ENCODE assay signal across 2 cellular contexts in genomic region chr9:121738969-121739368, GRCh38.
TF ChIP-seq lines count a peak whose summit lies in the region.

No MANE protein-coding gene starts in this region.

TF ChIP-seq in HepG2, 621 proteins besides CTCF, POLR2A, EP300 and RAD21 (continues in another document):
- TF ChIP-seq MEF2D (CRISPR knock-in tag; IDR thresholded peaks at IDR 0.05), result 0 out of 2 replicates have a peak, but pooled peaks have one; percentile 29
- TF ChIP-seq GATAD2A (CRISPR knock-in tag; IDR thresholded peaks at IDR 0.05), result no peak
- TF ChIP-seq PREB (CRISPR knock-in tag; IDR thresholded peaks at IDR 0.05), result no peak
- TF ChIP-seq ZNF556 (CRISPR knock-in tag; IDR thresholded peaks at IDR 0.05; ENCODE audit: borderline replicate concordance), result no peak
- no peak for TF ChIP-seq ZFP37 (CRISPR knock-in tag; IDR thresholded peaks at IDR 0.05; ENCODE audit: borderline replicate concordance)
- no peak for TF ChIP-seq ZNF703 (CRISPR knock-in tag; IDR thresholded peaks at IDR 0.05; ENCODE audit: borderline replicate concordance)
- TF ChIP-seq GABPA (IDR thresholded peaks at IDR 0.05; ENCODE audit: low read depth, low read length), result no peak
- TF ChIP-seq GABPA (CRISPR knock-in tag; IDR thresholded peaks at IDR 0.05; ENCODE audit: low read depth), result 0 out of 2 replicates have a peak, but pooled peaks have one; percentile 12
- no peak for TF ChIP-seq ZGPAT (CRISPR knock-in tag; IDR thresholded peaks at IDR 0.05)
- TF ChIP-seq NCOR1 (IDR thresholded peaks at IDR 0.05; ENCODE audit: borderline replicate concordance, low read length), result peak; percentile 35; the same call in 1 of the 2 replicates
- no peak for TF ChIP-seq U2AF2 (IDR thresholded peaks at IDR 0.05; ENCODE audit: low read depth, low read length)
- TF ChIP-seq SOX5 (CRISPR knock-in tag; IDR thresholded peaks at IDR 0.05; ENCODE audit: borderline replicate concordance), result peak; percentile 13; the same call in 1 of the 2 replicates
- 0 out of 2 replicates have a peak, but pooled peaks have one; percentile 33 for TF ChIP-seq POGZ (CRISPR knock-in tag; IDR thresholded peaks at IDR 0.05)
- peak; percentile 59 for TF ChIP-seq ASH2L (IDR thresholded peaks at IDR 0.05; ENCODE audit: insufficient read length, low read depth, low read length)
- no peak for TF ChIP-seq RAD51 (IDR thresholded peaks at IDR 0.05; ENCODE audit: borderline replicate concordance)
- no peak for TF ChIP-seq TAF1 (CRISPR knock-in tag; IDR thresholded peaks at IDR 0.05)
- no peak for TF ChIP-seq ZNF781 (CRISPR knock-in tag; IDR thresholded peaks at IDR 0.05; ENCODE audit: borderline replicate concordance, not compliant biosample characterization)
- 0 out of 2 replicates have a peak, but pooled peaks have one; percentile 16 for TF ChIP-seq FOXA3 (CRISPR knock-in tag; IDR thresholded peaks at IDR 0.05)
- TF ChIP-seq ZMYM2 (CRISPR knock-in tag; IDR thresholded peaks at IDR 0.05), result peak; percentile 35; the same call in 1 of the 2 replicates
- TF ChIP-seq NFKB2 (CRISPR knock-in tag; IDR thresholded peaks at IDR 0.05; ENCODE audit: borderline replicate concordance), result no peak
- TF ChIP-seq ZSCAN20 (CRISPR knock-in tag; IDR thresholded peaks at IDR 0.05; ENCODE audit: borderline replicate concordance), result no peak
- no peak for TF ChIP-seq JARID2 (CRISPR knock-in tag; IDR thresholded peaks at IDR 0.05; ENCODE audit: insufficient replicate concordance)
- TF ChIP-seq GLI4 (CRISPR knock-in tag; IDR thresholded peaks at IDR 0.05; ENCODE audit: borderline replicate concordance), result no peak
- no peak for TF ChIP-seq ARID2 (CRISPR knock-in tag; IDR thresholded peaks at IDR 0.05; ENCODE audit: borderline replicate concordance)
- 0 out of 2 replicates have a peak, but pooled peaks have one; percentile 42 for TF ChIP-seq SNAPC4 (CRISPR knock-in tag; IDR thresholded peaks at IDR 0.05)

TF ChIP-seq in H1, 55 proteins besides CTCF, POLR2A, EP300 and RAD21:
- TF ChIP-seq EZH2 (IDR thresholded peaks at IDR 0.05; ENCODE audit: low read depth, low read length, severe bottlenecking), result no peak
- no peak for TF ChIP-seq TEAD4 (IDR thresholded peaks at IDR 0.05; ENCODE audit: low read depth, low read length)
- no peak for TF ChIP-seq JUND (IDR thresholded peaks at IDR 0.05; ENCODE audit: low read length)
- TF ChIP-seq CBX8 (IDR thresholded peaks at IDR 0.05; ENCODE audit: borderline replicate concordance, low read depth, low read length), result no peak
- TF ChIP-seq BACH1 (IDR thresholded peaks at IDR 0.05; ENCODE audit: low read length), result no peak
- TF ChIP-seq CHD1 (IDR thresholded peaks at IDR 0.05; ENCODE audit: low read depth, low read length), result no peak
- TF ChIP-seq RNF2 (IDR thresholded peaks at IDR 0.05; ENCODE audit: borderline replicate concordance, low read depth, low read length, missing control alignments, poor library complexity, severe bottlenecking), result no peak
- no peak for TF ChIP-seq SAP30 (IDR thresholded peaks at IDR 0.05; ENCODE audit: insufficient read depth, insufficient replicate concordance, low read length)
- TF ChIP-seq SIRT6 (IDR thresholded peaks at IDR 0.05; ENCODE audit: low read length), result no peak
- no peak for TF ChIP-seq TAF7 (optimal IDR thresholded peaks at IDR 0.05; ENCODE audit: borderline replicate concordance, low read depth, low read length)
- no peak for TF ChIP-seq ATF2 (IDR thresholded peaks at IDR 0.05; ENCODE audit: low read length)
- no peak for TF ChIP-seq E2F6 (IDR thresholded peaks at IDR 0.05)
